Comparison of ENCODE assay signal across 14 cellular contexts in genomic region chr7:33754933-33755928, GRCh38.
DNase-seq lines count a peak whose midpoint lies in the region; TF ChIP-seq lines count a peak whose summit lies in the region.
"Had no signal": no experiment of that assay in that cellular context is flagged by ENCODE, and none has a peak within 500 bp of the region (broad histone marks: within the 10 kb centered on the region; RNA-seq: fewer than 3 reads in every experiment).

No MANE protein-coding gene starts in this region.

- intact Hi-C loops in posterior cingulate gyrus (cut with DNase I), result no loop called here

- DNase-seq in DMS153 treated with DMSO at 0.1 percent for 48 hours (lab: John Stamatoyannopoulos, UW; ENCODE audit: unreplicated experiment), result peak; percentile 75
- DNase-seq in NCI-H1092 (lab: John Stamatoyannopoulos, UW), result peak; percentile 19
- DNase-seq in NCI-H748 treated with DMSO at 0.1 percent for 48 hours (lab: John Stamatoyannopoulos, UW), result peak; percentile 58
- peak; percentile 32 to 78 for DNase-seq in lung microvascular endothelial cell (ENCODE audit: low read depth in 2 of 2)
- DNase-seq in osteocyte (ENCODE audit: extremely low spot score, unreplicated experiment), result no peak
- DNase-seq in posterior cingulate gyrus, result no peak
- no peak for DNase-seq in NCI-H1694 treated with DMSO at 0.1 percent for 48 hours (lab: John Stamatoyannopoulos, UW)
- DNase-seq: activated CD4-positive, alpha-beta T cell treated with anti-CD3 and anti-CD28 coated beads, Interleukin-2, amount 10 ng/mL, durations not matched to agents 24 days and 14 days; activated effector memory CD4-positive, alpha-beta T cell treated with Interleukin-2 at 50 U/mL for 16 hours; CD8-positive, alpha-beta memory T cell; nucleus accumbens; RPMI8226; stimulated activated naive CD4-positive, alpha-beta T cell had no signal

- H3K27ac Mint-ChIP-seq in osteocyte (ENCODE audit: unreplicated experiment), result no peak overlapping the region
- H3K27ac Mint-ChIP-seq: activated CD4-positive, alpha-beta T cell treated with anti-CD3 and anti-CD28 coated beads, Interleukin-2, amount 10 ng/mL, durations not matched to agents 24 days and 14 days; CD8-positive, alpha-beta memory T cell; IgD-negative memory B cell had no signal

- TF ChIP-seq CTCF in osteocyte (IDR thresholded peaks at IDR 0.05), result no peak

- no peaks in the 10 kb centered on the region for H3K9me3 Mint-ChIP-seq in osteocyte (ENCODE audit: unreplicated experiment)
- H3K9me3 Mint-ChIP-seq: activated CD4-positive, alpha-beta T cell treated with anti-CD3 and anti-CD28 coated beads, Interleukin-2, amount 10 ng/mL, durations not matched to agents 24 days and 14 days; CD8-positive, alpha-beta memory T cell; IgD-negative memory B cell had no signal

- H3K4me1 Mint-ChIP-seq in osteocyte (ENCODE audit: unreplicated experiment), result peaks cover 7% of the 10 kb centered on the region
- H3K4me1 Mint-ChIP-seq: activated CD4-positive, alpha-beta T cell treated with anti-CD3 and anti-CD28 coated beads, Interleukin-2, amount 10 ng/mL, durations not matched to agents 24 days and 14 days; CD8-positive, alpha-beta memory T cell had no signal

- no peaks in the 10 kb centered on the region for H3K36me3 Mint-ChIP-seq in osteocyte (ENCODE audit: unreplicated experiment)
- H3K36me3 Mint-ChIP-seq: CD8-positive, alpha-beta memory T cell had no signal

- no peaks in the 10 kb centered on the region for H3K27me3 Mint-ChIP-seq in osteocyte (ENCODE audit: unreplicated experiment)
- H3K27me3 Mint-ChIP-seq: activated CD4-positive, alpha-beta T cell treated with anti-CD3 and anti-CD28 coated beads, Interleukin-2, amount 10 ng/mL, durations not matched to agents 24 days and 14 days had no signal

- H3K4me3 Mint-ChIP-seq in osteocyte (ENCODE audit: unreplicated experiment), result no peak overlapping the region
- H3K4me3 Mint-ChIP-seq: activated CD4-positive, alpha-beta T cell treated with anti-CD3 and anti-CD28 coated beads, Interleukin-2, amount 10 ng/mL, durations not matched to agents 24 days and 14 days; CD8-positive, alpha-beta memory T cell; IgD-negative memory B cell had no signal

Comparison
In these comparisons a context has a peak if more than half of its experiments do, and no peak if none do; other contexts are left out.
1. DNase-seq: peak in DMS153 treated with DMSO at 0.1 percent for 48 hours (single experiment), NCI-H1092 (single experiment), NCI-H748 treated with DMSO at 0.1 percent for 48 hours (single experiment) and lung microvascular endothelial cell (2 of 2); none in osteocyte (single experiment), posterior cingulate gyrus (0 of 10) and NCI-H1694 treated with DMSO at 0.1 percent for 48 hours (single experiment).